Comparison of ENCODE assay signal across 23 cellular contexts in genomic region chr17:76399175-76400172, GRCh38.
"Had no signal": no experiment of that assay in that cellular context is flagged by ENCODE, and none has a peak within 500 bp of the region (broad histone marks: within the 10 kb centered on the region; RNA-seq: fewer than 3 reads in every experiment).

No MANE protein-coding gene starts in this region.

- H3K9me3 ChIP-seq: ascending aorta, esophagus muscularis mucosa, gastrocnemius medialis, heart right ventricle, mucosa of descending colon, prostate gland, spleen, testis had no signal

- H3K27me3 Mint-ChIP-seq: activated CD4-positive, alpha-beta T cell treated with anti-CD3 and anti-CD28 coated beads, Interleukin-2, amount 10 ng/mL, durations not matched to agents 7 days and 5 days; memory B cell; type B pancreatic cell had no signal

- ATAC-seq: activated CD4-positive, CD25-positive, alpha-beta regulatory T cell treated with anti-CD3 and anti-CD28 coated beads, Interleukin-2, amount 50 U/mL, for 24 hours; gastrocnemius medialis had no signal

- H3K27me3 ChIP-seq: ascending aorta, brain microvascular endothelial cell, esophagus muscularis mucosa, gastrocnemius medialis, heart right ventricle, spleen, testis had no signal

- H3K4me3 ChIP-seq: ascending aorta, esophagus muscularis mucosa, gastrocnemius medialis, heart right ventricle, mucosa of descending colon, prostate gland, spleen, testis had no signal

- H3K9me3 Mint-ChIP-seq: activated CD4-positive, alpha-beta T cell treated with anti-CD3 and anti-CD28 coated beads, Interleukin-2, amount 10 ng/mL, durations not matched to agents 7 days and 5 days; activated naive CD4-positive, alpha-beta T cell treated with anti-CD3 and anti-CD28 coated beads, Interleukin-2, amount 50 U/mL, for 72 hours; memory B cell; type B pancreatic cell had no signal

- H3K4me3 Mint-ChIP-seq: activated CD4-positive, alpha-beta T cell treated with anti-CD3 and anti-CD28 coated beads, Interleukin-2, amount 10 ng/mL, durations not matched to agents 7 days and 5 days; activated CD8-positive, alpha-beta T cell treated with anti-CD3 and anti-CD28 coated beads, Interleukin-2, amount 10 ng/mL, durations not matched to agents 7 days and 5 days; memory B cell; type B pancreatic cell had no signal

- DNase-seq: activated CD4-positive, alpha-beta T cell treated with anti-CD3 and anti-CD28 coated beads, Interleukin-2, amount 10 ng/mL, durations not matched to agents 7 days and 5 days; activated CD8-positive, alpha-beta T cell treated with anti-CD3 and anti-CD28 coated beads, Interleukin-2, amount 10 ng/mL, durations not matched to agents 7 days and 5 days; activated gamma-delta T cell treated with Interleukin-2 at 50 U/mL for 16 hours; brain microvascular endothelial cell; central memory CD4-positive, alpha-beta T cell; dermis blood vessel endothelial cell; effector memory CD4-positive, alpha-beta T cell; gastrocnemius medialis; heart right ventricle; islet precursor cell; left cardiac atrium; mucosa of descending colon; spleen; stimulated activated CD4-positive, alpha-beta T cell treated with anti-CD3 and anti-CD28 coated beads, Interleukin-4, amount 100 ng/mL, for 1 hour; stimulated activated naive CD4-positive, alpha-beta T cell; testis had no signal

- H3K27ac Mint-ChIP-seq: activated CD4-positive, alpha-beta T cell treated with anti-CD3 and anti-CD28 coated beads, Interleukin-2, amount 10 ng/mL, durations not matched to agents 7 days and 5 days; activated CD8-positive, alpha-beta T cell treated with anti-CD3 and anti-CD28 coated beads, Interleukin-2, amount 10 ng/mL, durations not matched to agents 7 days and 5 days; memory B cell; type B pancreatic cell had no signal

- H3K4me1 Mint-ChIP-seq: activated CD4-positive, alpha-beta T cell treated with anti-CD3 and anti-CD28 coated beads, Interleukin-2, amount 10 ng/mL, durations not matched to agents 7 days and 5 days had no signal

- H3K4me1 ChIP-seq: ascending aorta, prostate gland had no signal

- H3K27ac ChIP-seq: ascending aorta, brain microvascular endothelial cell, esophagus muscularis mucosa, gastrocnemius medialis, heart right ventricle, prostate gland, spleen, testis had no signal
